9 cellular contexts compared by ENCODE assay signal in genomic region chr7:30977896-30978564, GRCh38. TPM values are rescaled to one million over a fixed set of nuclear protein-coding genes. Genes with fewer than 3 reads are reported as not detected.
DNase-seq lines count a peak whose midpoint lies in the region; ATAC-seq and TF ChIP-seq lines count a peak whose summit lies in the region.
"Had no signal": no experiment of that assay in that cellular context is flagged by ENCODE, and none has a peak within 500 bp of the region (broad histone marks: within the 10 kb centered on the region; RNA-seq: fewer than 3 reads in every experiment).

No MANE protein-coding gene starts in this region.

- H3K9me3 ChIP-seq in thyroid gland: no peaks in the 10 kb centered on the region
- no peaks in the 10 kb centered on the region for H3K9me3 ChIP-seq in CD8-positive, alpha-beta T cell (ENCODE audit: low read length)

- WGBS in thyroid gland, 2 donors: 43 to 44% methylated on average over 9 of the region's 9 CpGs

- no peaks in the 10 kb centered on the region for H3K36me3 ChIP-seq in thyroid gland
- H3K36me3 ChIP-seq in CD8-positive, alpha-beta T cell (ENCODE audit: insufficient read depth, low read length): no peaks in the 10 kb centered on the region

- H3K9me3 Mint-ChIP-seq in CD8-positive, alpha-beta T cell: no peaks in the 10 kb centered on the region
- H3K9me3 Mint-ChIP-seq in natural killer cell: no peaks in the 10 kb centered on the region
- H3K9me3 Mint-ChIP-seq: activated naive CD4-positive, alpha-beta T cell treated with anti-CD3 and anti-CD28 coated beads, Interleukin-2, amount 50 U/mL, for 72 hours had no signal

- H3K4me3 ChIP-seq in fibroblast of mammary gland (ENCODE audit: control insufficient read depth, low read depth, low read length) (no peak overlapping the region), thyroid gland (replicated peaks in 1 of 3) (no peak overlapping the region)
- no peak overlapping the region for H3K4me3 ChIP-seq in CD8-positive, alpha-beta T cell (ENCODE audit: low read depth, low read length)

- peaks cover 39% of the 10 kb centered on the region for H3K27me3 Mint-ChIP-seq in CD8-positive, alpha-beta T cell (ENCODE audit: low read depth)
- peaks cover 15% of the 10 kb centered on the region in 2 donors for H3K27me3 Mint-ChIP-seq in natural killer cell (ENCODE audit: low read depth in 2 of 2)

- no peaks in the 10 kb centered on the region for H3K4me1 ChIP-seq in thyroid gland
- no peaks in the 10 kb centered on the region for H3K4me1 ChIP-seq in CD8-positive, alpha-beta T cell (ENCODE audit: insufficient read depth, low read length)

- peak; percentile 88 for TF ChIP-seq CTCF in 22Rv1 (IDR thresholded peaks at IDR 0.05)
- TF ChIP-seq CTCF in GM13976 (IDR thresholded peaks at IDR 0.05; ENCODE audit: borderline replicate concordance, control extremely low read depth, extremely low read depth, insufficient read depth, missing control alignments): peak; percentile 28
- TF ChIP-seq CTCF in fibroblast of mammary gland (conservative IDR thresholded peaks at IDR 0.05; ENCODE audit: control insufficient read depth, insufficient read depth, low read depth, low read length): peak; percentile 46
- TF ChIP-seq CTCF in thyroid gland (IDR thresholded peaks at IDR 0.05): peak in 3 of 6 experiments; percentile 37 to 40 (median 39)
- TF ChIP-seq CTCF in CD8-positive, alpha-beta T cell (IDR thresholded peaks at IDR 0.05): no peak
- TF ChIP-seq CTCF in natural killer cell (IDR thresholded peaks at IDR 0.05): no peak

- H3K27ac ChIP-seq in 22Rv1 (no peak overlapping the region), thyroid gland (no peak overlapping the region)
- H3K27ac ChIP-seq in CD8-positive, alpha-beta T cell (ENCODE audit: low read depth, low read length): no peak overlapping the region

- ATAC-seq in CD8-positive, alpha-beta T cell: no peak
- no peak for ATAC-seq in HG03521 (IDR thresholded peaks at IDR 0.05; ENCODE audit: unreplicated experiment)
- ATAC-seq in natural killer cell: no peak

- intact Hi-C loops in thyroid gland (cut with DNase I): loop anchor here (5.0 kb wide), 1 partner anchor 176 kb away; no protein-coding TSS in a partner anchor
- intact Hi-C loops in CD8-positive, alpha-beta T cell (cut with DNase I, micrococcal nuclease): loop anchor here in 1 of 2 experiments (2.0 kb wide), 1 partner anchor 177 kb away; no protein-coding TSS in a partner anchor
- intact Hi-C loops in natural killer cell (cut with micrococcal nuclease): no loop called here

- no peaks in the 10 kb centered on the region for H3K27me3 ChIP-seq in thyroid gland
- H3K27me3 ChIP-seq in CD8-positive, alpha-beta T cell (ENCODE audit: insufficient read depth, low read length): no peaks in the 10 kb centered on the region

- POLR2A ChIA-PET in CD8-positive, alpha-beta T cell (lab: Charles Lee): no interaction called here

- no peak overlapping the region for H3K27ac Mint-ChIP-seq in CD8-positive, alpha-beta T cell
- H3K27ac Mint-ChIP-seq in natural killer cell: no peak overlapping the region
- H3K27ac Mint-ChIP-seq: activated naive CD4-positive, alpha-beta T cell treated with anti-CD3 and anti-CD28 coated beads, Interleukin-2, amount 50 U/mL, for 72 hours had no signal

- H3K4me3 Mint-ChIP-seq in CD8-positive, alpha-beta T cell: no peak overlapping the region
- H3K4me3 Mint-ChIP-seq in natural killer cell: no peak overlapping the region

- H3K4me1 Mint-ChIP-seq in CD8-positive, alpha-beta T cell (ENCODE audit: low read depth): peaks cover 4% of the 10 kb centered on the region
- peaks cover 0 to 5% of the 10 kb centered on the region in 2 donors for H3K4me1 Mint-ChIP-seq in natural killer cell

- CTCF ChIA-PET in CD8-positive, alpha-beta T cell (lab: Charles Lee): interaction anchor here (0.8 to 1.2 kb wide), 4 partner anchors 8 to 179 kb away, joined by 3 to 4 read pairs (median 3); no protein-coding TSS in a partner anchor

- DNase-seq in GM13976 (ENCODE audit: low spot score): no peak
- peak; percentile 67 for DNase-seq in RPMI8226
- DNase-seq in fibroblast of mammary gland (ENCODE audit: low read depth): peak; percentile 6
- peak; percentile 46 to 58 for DNase-seq in thyroid gland
- no peak for DNase-seq in CD8-positive, alpha-beta T cell
- no peak for DNase-seq in natural killer cell

- in situ Hi-C loops in GM13976 (cut with MboI; ENCODE audit: low sequenced_read_pairs, unreplicated experiment): loop anchor here (5.0 kb wide), 1 partner anchor 181 kb away; no protein-coding TSS in a partner anchor

- no peaks in the 10 kb centered on the region for H3K36me3 Mint-ChIP-seq in CD8-positive, alpha-beta T cell
- H3K36me3 Mint-ChIP-seq in natural killer cell: no peaks in the 10 kb centered on the region
- H3K36me3 Mint-ChIP-seq: activated naive CD4-positive, alpha-beta T cell treated with anti-CD3 and anti-CD28 coated beads, Interleukin-2, amount 50 U/mL, for 72 hours had no signal

- no peak for TF ChIP-seq POLR2A in thyroid gland (IDR thresholded peaks at IDR 0.05)

RNA-seq across cellular contexts. Expression of gene GHRHR, which starts 14.3 kb away (rescaled TPM):
- total RNA-seq in thyroid gland (under 1 TPM in 1 of 4 donors, not detected in 3; 0.54 TPM), natural killer cell (not detected)
- total RNA-seq in CD8-positive, alpha-beta T cell: not detected
- total RNA-seq: activated naive CD4-positive, alpha-beta T cell treated with anti-CD3 and anti-CD28 coated beads, Interleukin-2, amount 50 U/mL, for 72 hours had no signal

Comparison
In these comparisons a context has a peak if more than half of its experiments do, and no peak if none do; other contexts are left out.
1. CTCF ChIP-seq: peak in 22Rv1 (single experiment), GM13976 (single experiment) and fibroblast of mammary gland (single experiment); none in CD8-positive, alpha-beta T cell (single experiment) and natural killer cell (single experiment).
2. DNase-seq: peak in RPMI8226 (single experiment), fibroblast of mammary gland (single experiment) and thyroid gland (2 of 2); none in GM13976 (single experiment), CD8-positive, alpha-beta T cell (0 of 7) and natural killer cell (single experiment).